In the genomic region with DNA sequence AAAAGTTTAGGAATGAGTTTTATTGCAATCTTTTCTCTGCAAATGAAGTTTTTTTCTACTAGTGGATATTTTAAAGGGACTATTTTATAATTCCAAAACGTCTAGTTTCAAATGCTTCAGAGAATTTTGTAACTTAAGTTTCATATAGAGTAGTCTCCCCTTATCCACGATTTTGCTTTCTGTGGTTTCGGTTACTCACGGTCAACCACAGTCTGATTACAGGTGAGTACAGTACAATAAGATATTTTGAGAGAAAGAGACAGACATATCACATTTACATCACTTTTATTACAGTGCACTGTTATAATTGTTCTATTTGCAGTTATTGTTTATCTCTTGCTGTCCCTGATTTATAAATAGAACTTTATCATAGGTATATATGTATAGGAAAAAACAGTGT, we compare ENCODE assay signal across 20 cellular contexts. TPM values are rescaled to one million over a fixed set of nuclear protein-coding genes. Genes with fewer than 3 reads are reported as not detected.
DNase-seq lines count a peak whose midpoint lies in the region; ATAC-seq and TF ChIP-seq lines count a peak whose summit lies in the region.
"Had no signal": no experiment of that assay in that cellular context is flagged by ENCODE, and none has a peak within 500 bp of the region (broad histone marks: within the 10 kb centered on the region; RNA-seq: fewer than 3 reads in every experiment).

No MANE protein-coding gene starts in this region.

- no peak overlapping the region for H3K9ac ChIP-seq in KMS-11

- no peak for ATAC-seq in stimulated activated effector memory CD8-positive, alpha-beta T cell treated with anti-CD3 and anti-CD28 coated beads, Interleukin-12 subunit alpha, Interleukin-12 subunit beta, amount 100 ng/mL, for 72 hours
- ATAC-seq in GM23338, result no peak
- no peak for ATAC-seq in HG03520 (IDR thresholded peaks at IDR 0.05; ENCODE audit: unreplicated experiment)

- no peaks in the 10 kb centered on the region for H3K9me2 ChIP-seq in OCI-LY7 (ENCODE audit: insufficient read depth, low read length)
- H3K9me2 ChIP-seq in GM23338 (ENCODE audit: insufficient read depth), result no peaks in the 10 kb centered on the region

- DNase-seq in OCI-LY7 (ENCODE audit: low spot score) (no peak), epithelial cell of esophagus (ENCODE audit: low read depth) (no peak), GM23338 (ENCODE audit: low spot score) (no peak), SHP77 treated with DMSO at 0.1 percent for 48 hours (lab: John Stamatoyannopoulos, UW) (no peak)
- DNase-seq in stimulated activated effector memory CD8-positive, alpha-beta T cell treated with anti-CD3 and anti-CD28 coated beads, Interleukin-12 subunit alpha, Interleukin-12 subunit beta, amount 100 ng/mL, for 72 hours (ENCODE audit: low spot score in 2 of 2), result no peak
- DNase-seq: BE2C; C1 segment of cervical spinal cord; CD8-positive, alpha-beta memory T cell; COR-L47; DMS 273 treated with DMSO at 0.1 percent for 48 hours; DMS53; DND-41; EL; GOT3; H9; IMR-90 had no signal

- no peaks in the 10 kb centered on the region for H3K27me3 ChIP-seq in KMS-11 (ENCODE audit: insufficient read depth, low read depth)
- no peaks in the 10 kb centered on the region for H3K27me3 ChIP-seq in GM23338 (ENCODE audit: insufficient read depth)
- H3K27me3 ChIP-seq: BE2C had no signal

- H3K9me3 Mint-ChIP-seq in stimulated activated effector memory CD8-positive, alpha-beta T cell treated with anti-CD3 and anti-CD28 coated beads, Interleukin-12 subunit alpha, Interleukin-12 subunit beta, amount 100 ng/mL, for 72 hours, result no peaks in the 10 kb centered on the region
- no peaks in the 10 kb centered on the region for H3K9me3 Mint-ChIP-seq in GM23338
- H3K9me3 Mint-ChIP-seq: CD4-positive, CD25-positive, alpha-beta regulatory T cell; CD8-positive, alpha-beta memory T cell had no signal

- H3K4me1 ChIP-seq in KMS-11 (ENCODE audit: low read depth, poor library complexity, severe bottlenecking), result peaks cover 16% of the 10 kb centered on the region
- no peaks in the 10 kb centered on the region for H3K4me1 ChIP-seq in OCI-LY7 (ENCODE audit: insufficient read depth, low read length, poor library complexity, severe bottlenecking)
- no peaks in the 10 kb centered on the region for H3K4me1 ChIP-seq in GM23338 (ENCODE audit: insufficient read depth)

- H3K27me3 Mint-ChIP-seq in GM23338 (ENCODE audit: insufficient read depth, low read depth, poor library complexity), result no peaks in the 10 kb centered on the region
- H3K27me3 Mint-ChIP-seq: CD4-positive, CD25-positive, alpha-beta regulatory T cell; CD8-positive, alpha-beta memory T cell had no signal

- H3K4me2 ChIP-seq in KMS-11 (peak overlapping the region; percentile 31), OCI-LY7 (ENCODE audit: low read length) (no peak overlapping the region), GM23338 (no peak overlapping the region)

- no peaks in the 10 kb centered on the region for H3K36me3 ChIP-seq in KMS-11 (ENCODE audit: insufficient read depth)
- peaks cover 60% of the 10 kb centered on the region for H3K36me3 ChIP-seq in OCI-LY7 (ENCODE audit: insufficient read depth, low read length)
- H3K36me3 ChIP-seq in GM23338 (ENCODE audit: insufficient read depth), result peaks cover 3% of the 10 kb centered on the region; the same call in 1 of the 2 replicates

- H4K20me1 ChIP-seq in KMS-11 (ENCODE audit: insufficient read depth) (no peaks in the 10 kb centered on the region), OCI-LY7 (ENCODE audit: insufficient read depth, low read length) (no peaks in the 10 kb centered on the region), GM23338 (replicated peaks; ENCODE audit: insufficient read depth) (no peaks in the 10 kb centered on the region)

- POLR2A ChIA-PET in OCI-LY7 (lab: Charles Lee), result no interaction called here

- H3K27ac ChIP-seq in KMS-11 (no peak overlapping the region), OCI-LY7 (ENCODE audit: low read depth, low read length, poor library complexity, severe bottlenecking) (no peak overlapping the region), GM23338 (ENCODE audit: low read depth) (no peak overlapping the region)

- peak overlapping the region; percentile 58 for H3K27ac Mint-ChIP-seq in stimulated activated effector memory CD8-positive, alpha-beta T cell treated with anti-CD3 and anti-CD28 coated beads, Interleukin-12 subunit alpha, Interleukin-12 subunit beta, amount 100 ng/mL, for 72 hours
- no peak overlapping the region for H3K27ac Mint-ChIP-seq in GM23338
- H3K27ac Mint-ChIP-seq: H9 had no signal

- H3K4me3 ChIP-seq in KMS-11 (IDR thresholded peaks at IDR 0.05; ENCODE audit: insufficient read depth, low read depth, low read length), result no peak overlapping the region
- H3K4me3 ChIP-seq in OCI-LY7 (ENCODE audit: low read depth, low read length, poor library complexity, severe bottlenecking), result no peak overlapping the region
- H3K4me3 ChIP-seq in epithelial cell of esophagus (ENCODE audit: low read length), result no peak overlapping the region
- no peak overlapping the region for H3K4me3 ChIP-seq in GM23338
- H3K4me3 ChIP-seq: K562 had no signal

- CTCF ChIA-PET in OCI-LY7 (lab: Charles Lee; ENCODE audit: unreplicated experiment), result no interaction called here

- H3K9me3 ChIP-seq in OCI-LY7 (ENCODE audit: low read length), result no peaks in the 10 kb centered on the region
- H3K9me3 ChIP-seq: BE2C had no signal

- BruUV-seq in OCI-LY7 (replicated peaks; lab: Mats Ljungman, UMichigan), result no TSS peak

- H3K4me3 Mint-ChIP-seq in stimulated activated effector memory CD8-positive, alpha-beta T cell treated with anti-CD3 and anti-CD28 coated beads, Interleukin-12 subunit alpha, Interleukin-12 subunit beta, amount 100 ng/mL, for 72 hours, result no peak overlapping the region
- no peak overlapping the region for H3K4me3 Mint-ChIP-seq in GM23338
- H3K4me3 Mint-ChIP-seq: CD4-positive, CD25-positive, alpha-beta regulatory T cell; CD8-positive, alpha-beta memory T cell; H9 had no signal

- H3K36me3 Mint-ChIP-seq in stimulated activated effector memory CD8-positive, alpha-beta T cell treated with anti-CD3 and anti-CD28 coated beads, Interleukin-12 subunit alpha, Interleukin-12 subunit beta, amount 100 ng/mL, for 72 hours, result peaks cover 87% of the 10 kb centered on the region
- peaks cover 5% of the 10 kb centered on the region; the same call in 2 of the 3 replicates for H3K36me3 Mint-ChIP-seq in GM23338 (ENCODE audit: low read depth)

- no peak for TF ChIP-seq CTCF in KMS-11 (conservative IDR thresholded peaks at IDR 0.05; ENCODE audit: low read depth, low read length)
- TF ChIP-seq CTCF in OCI-LY7 (conservative IDR thresholded peaks at IDR 0.05; ENCODE audit: low read length), result 0 out of 2 replicates have a peak, but pooled peaks have one; percentile 11
- peak; percentile 0 for TF ChIP-seq CTCF in epithelial cell of esophagus (IDR thresholded peaks at IDR 0.05; ENCODE audit: insufficient read depth, low read depth, low read length, missing control alignments)
- no peak for TF ChIP-seq CTCF in GM23338 (conservative IDR thresholded peaks at IDR 0.05; ENCODE audit: low read depth in 2 of 2)

- intact Hi-C loops in OCI-LY7 (cut with micrococcal nuclease; ENCODE audit: unreplicated experiment), result no loop called here

- no peak overlapping the region for H2AFZ ChIP-seq in KMS-11 (ENCODE audit: low read depth)
- no peak overlapping the region for H2AFZ ChIP-seq in OCI-LY7 (ENCODE audit: low read length)
- no peak overlapping the region for H2AFZ ChIP-seq in GM23338

- no peaks in the 10 kb centered on the region for H3K4me1 Mint-ChIP-seq in stimulated activated effector memory CD8-positive, alpha-beta T cell treated with anti-CD3 and anti-CD28 coated beads, Interleukin-12 subunit alpha, Interleukin-12 subunit beta, amount 100 ng/mL, for 72 hours
- peaks cover 4% of the 10 kb centered on the region for H3K4me1 Mint-ChIP-seq in GM23338
- H3K4me1 Mint-ChIP-seq: H9 had no signal

- no peaks in the 10 kb centered on the region for H3F3A ChIP-seq in GM23338 (replicated peaks; ENCODE audit: low read depth)

- H3K79me2 ChIP-seq in KMS-11 (ENCODE audit: insufficient read depth, low read depth) (no peaks in the 10 kb centered on the region), OCI-LY7 (ENCODE audit: insufficient read depth, low read depth, low read length) (no peaks in the 10 kb centered on the region), GM23338 (replicated peaks; ENCODE audit: insufficient read depth) (no peaks in the 10 kb centered on the region)

TF ChIP-seq in GM23338, 12 proteins besides CTCF, POLR2A, EP300 and RAD21 (continues in another document):
- TF ChIP-seq ZNF114 (CRISPR knock-in tag; IDR thresholded peaks at IDR 0.05) (no peak), CREB1 (CRISPR knock-in tag; IDR thresholded peaks at IDR 0.05; ENCODE audit: low read depth) (no peak), EZH2phosphoT487 (IDR thresholded peaks at IDR 0.05; ENCODE audit: unreplicated experiment) (no peak), POLR2AphosphoS5 (IDR thresholded peaks at IDR 0.05; ENCODE audit: low read depth) (no peak), ZNF331 (CRISPR knock-in tag; IDR thresholded peaks at IDR 0.05; ENCODE audit: low read depth) (no peak), EZH2 (IDR thresholded peaks at IDR 0.05; ENCODE audit: low read depth, unreplicated experiment) (no peak), JUNB (IDR thresholded peaks at IDR 0.05; ENCODE audit: unreplicated experiment) (no peak)
- TF ChIP-seq, protein P1, sequence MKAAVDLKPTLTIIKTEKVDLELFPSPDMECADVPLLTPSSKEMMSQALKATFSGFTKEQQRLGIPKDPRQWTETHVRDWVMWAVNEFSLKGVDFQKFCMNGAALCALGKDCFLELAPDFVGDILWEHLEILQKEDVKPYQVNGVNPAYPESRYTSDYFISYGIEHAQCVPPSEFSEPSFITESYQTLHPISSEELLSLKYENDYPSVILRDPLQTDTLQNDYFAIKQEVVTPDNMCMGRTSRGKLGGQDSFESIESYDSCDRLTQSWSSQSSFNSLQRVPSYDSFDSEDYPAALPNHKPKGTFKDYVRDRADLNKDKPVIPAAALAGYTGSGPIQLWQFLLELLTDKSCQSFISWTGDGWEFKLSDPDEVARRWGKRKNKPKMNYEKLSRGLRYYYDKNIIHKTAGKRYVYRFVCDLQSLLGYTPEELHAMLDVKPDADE (IDR thresholded peaks at IDR 0.05), result no peak

RNA-seq across cellular contexts. Expression of a gene that starts 7.4 kb away (rescaled TPM):
- total RNA-seq in OCI-LY7 (2014; rRNA removed; shearing (Covaris generic)), result 3.6 and 5.9 TPM in 2 replicates
- total RNA-seq in OCI-LY7 (2022), result 8.7 and 10.8 TPM in 2 replicates
- total RNA-seq in GM23338 (2014; rRNA removed; shearing (Covaris generic)), result 26.8 and 27.2 TPM in 2 replicates
- polyA plus RNA-seq in GM23338 (2016; fragmentation: Nextera tagmentation; extraction: Ambion mirVana), result 11.9 and 12.5 TPM in 2 replicates

RNA-seq across cellular contexts. Expression of a gene that starts 31.3 kb away (rescaled TPM):
- 16.6 and 20.8 TPM in 2 replicates for total RNA-seq in OCI-LY7 (2014; rRNA removed; shearing (Covaris generic))
- total RNA-seq in OCI-LY7 (2022), result 29.0 and 29.4 TPM in 2 replicates
- 10.4 and 15.8 TPM in 2 replicates for total RNA-seq in GM23338 (2014; rRNA removed; shearing (Covaris generic))
- polyA plus RNA-seq in GM23338 (2016; fragmentation: Nextera tagmentation; extraction: Ambion mirVana), result 21.3 TPM in 2 replicates

RNA-seq across cellular contexts. Expression of a gene that starts 59.3 kb away (rescaled TPM):
- 66.5 and 78.8 TPM in 2 replicates for total RNA-seq in OCI-LY7 (2014; rRNA removed; shearing (Covaris generic))
- 70.2 and 70.8 TPM in 2 replicates for total RNA-seq in OCI-LY7 (2022)
- 82.5 and 85.3 TPM in 2 replicates for total RNA-seq in GM23338 (2014; rRNA removed; shearing (Covaris generic))
- polyA plus RNA-seq in GM23338 (2016; fragmentation: Nextera tagmentation; extraction: Ambion mirVana), result 40.4 and 53.2 TPM in 2 replicates

Comparison
In these comparisons a context has a peak if more than half of its experiments do, and no peak if none do; other contexts are left out.
1. CTCF ChIP-seq: peak in OCI-LY7 (single experiment) and epithelial cell of esophagus (single experiment); none in KMS-11 (single experiment) and GM23338 (0 of 2).